In the genomic region with DNA sequence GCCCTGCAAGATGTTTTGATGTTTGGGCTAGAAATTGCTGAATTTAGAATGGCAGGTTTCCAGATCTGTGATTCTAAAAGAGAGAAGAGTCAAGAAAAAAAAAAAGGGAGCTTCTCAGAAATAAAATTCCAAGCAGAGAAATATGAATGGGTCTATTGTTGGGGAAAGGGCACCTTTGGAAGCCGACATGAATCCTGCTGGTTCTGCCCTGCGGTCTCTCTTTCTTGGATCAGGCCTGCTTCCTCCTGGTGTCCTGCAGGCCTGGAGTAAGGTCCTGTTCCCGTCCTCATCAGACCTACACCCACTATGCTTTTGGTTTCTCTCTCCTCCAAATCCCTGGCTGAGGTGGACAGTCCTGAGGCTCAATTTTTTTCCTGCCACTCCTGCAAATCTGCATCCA, we compare ENCODE assay signal across 14 cellular contexts.
A peak's percentile ranks its signal among the peaks of the same experiment; 100 is the strongest.
DNase-seq lines count a peak whose midpoint lies in the region; ATAC-seq and TF ChIP-seq lines count a peak whose summit lies in the region.
"Had no signal": no experiment of that assay in that cellular context is flagged by ENCODE, and none has a peak within 500 bp of the region (broad histone marks: within the 10 kb centered on the region; RNA-seq: fewer than 3 reads in every experiment).

No MANE protein-coding gene starts in this region.

- no peaks in the 10 kb centered on the region for H3K36me3 ChIP-seq in GM23338 (ENCODE audit: insufficient read depth)
- H3K36me3 ChIP-seq in right atrium auricular region, result no peaks in the 10 kb centered on the region

- H3K4me3 ChIP-seq in GM23338 (no peak overlapping the region), right atrium auricular region (no peak overlapping the region)

- H3K4me1 Mint-ChIP-seq in GM23338, result peaks cover 10% of the 10 kb centered on the region
- peaks cover 31% of the 10 kb centered on the region for H3K4me1 Mint-ChIP-seq in neural crest cell
- H3K4me1 Mint-ChIP-seq in type B pancreatic cell (ENCODE audit: unreplicated experiment), result no peaks in the 10 kb centered on the region

- no peaks in the 10 kb centered on the region for H3K79me2 ChIP-seq in GM23338 (replicated peaks; ENCODE audit: insufficient read depth)

- H3K4me2 ChIP-seq in GM23338, result no peak overlapping the region

- H3K27ac Mint-ChIP-seq in GM23338, result no peak overlapping the region
- peak overlapping the region; percentile 58 for H3K27ac Mint-ChIP-seq in neural crest cell (ENCODE audit: unreplicated experiment)
- peak overlapping the region; percentile 35 for H3K27ac Mint-ChIP-seq in type B pancreatic cell
- H3K27ac Mint-ChIP-seq: CD4-positive, alpha-beta memory T cell had no signal

- H3K4me3 Mint-ChIP-seq in GM23338, result no peak overlapping the region
- no peak overlapping the region for H3K4me3 Mint-ChIP-seq in neural crest cell
- H3K4me3 Mint-ChIP-seq in type B pancreatic cell, result no peak overlapping the region
- H3K4me3 Mint-ChIP-seq: CD4-positive, alpha-beta memory T cell had no signal

- peaks cover 3% of the 10 kb centered on the region; the same call in 1 of the 2 replicates for H3K4me1 ChIP-seq in GM23338 (ENCODE audit: insufficient read depth)
- H3K4me1 ChIP-seq in right atrium auricular region, result no peaks in the 10 kb centered on the region
- H3K4me1 ChIP-seq: Caco-2 had no signal

- DNase-seq in GM23338 (ENCODE audit: low spot score) (no peak), SK-MEL-5 (ENCODE audit: low read depth, low spot score) (peak; percentile 69), neural crest cell (ENCODE audit: low read depth, low spot score) (no peak), type B pancreatic cell (ENCODE audit: extremely low spot score, unreplicated experiment) (no peak), NCI-H446 treated with DMSO at 0.1 percent for 48 hours (lab: John Stamatoyannopoulos, UW) (no peak), right atrium auricular region (ENCODE audit: low spot score) (no peak), NK-92 (lab: John Stamatoyannopoulos, UW; ENCODE audit: unreplicated experiment) (no peak)
- DNase-seq: C1 segment of cervical spinal cord; Caco-2; CD4-positive, alpha-beta memory T cell; DMS153; DND-41; H7; HCEC 1CT had no signal

- no peaks in the 10 kb centered on the region for H3K9me3 ChIP-seq in right atrium auricular region
- H3K9me3 ChIP-seq: Caco-2 had no signal

- 0 out of 2 replicates have a peak overlapping the region, but pooled peaks have one; percentile 1 for H2AFZ ChIP-seq in GM23338

- H3K27me3 Mint-ChIP-seq in GM23338 (ENCODE audit: insufficient read depth, low read depth, poor library complexity), result peaks cover 4% of the 10 kb centered on the region
- H3K27me3 Mint-ChIP-seq in neural crest cell (ENCODE audit: low read depth), result no peaks in the 10 kb centered on the region
- no peaks in the 10 kb centered on the region for H3K27me3 Mint-ChIP-seq in type B pancreatic cell
- H3K27me3 Mint-ChIP-seq: CD4-positive, alpha-beta memory T cell had no signal

- 0 out of 2 replicates have a peak, but pooled peaks cover under 1% of the 10 kb centered on the region for H3K9me2 ChIP-seq in GM23338 (ENCODE audit: insufficient read depth)

- H3K27me3 ChIP-seq in GM23338 (ENCODE audit: insufficient read depth), result no peaks in the 10 kb centered on the region
- no peaks in the 10 kb centered on the region for H3K27me3 ChIP-seq in right atrium auricular region

- H3K27ac ChIP-seq in GM23338 (ENCODE audit: low read depth) (no peak overlapping the region), right atrium auricular region (no peak overlapping the region)

- no peak for TF ChIP-seq CTCF in GM23338 (conservative IDR thresholded peaks at IDR 0.05; ENCODE audit: low read depth in 2 of 2)
- no peak for TF ChIP-seq CTCF in neural crest cell (conservative IDR thresholded peaks at IDR 0.05)
- TF ChIP-seq CTCF in type B pancreatic cell (conservative IDR thresholded peaks at IDR 0.05), result no peak
- TF ChIP-seq CTCF in right atrium auricular region (IDR thresholded peaks at IDR 0.05), result no peak

- in situ Hi-C loops in SK-MEL-5 (cut with HindIII; ENCODE audit: low pct_unique_long_range_greater_than_20kb, low sequenced_read_pairs), result no loop called here

- no peaks in the 10 kb centered on the region for H4K20me1 ChIP-seq in GM23338 (replicated peaks; ENCODE audit: insufficient read depth)

- no peak for ATAC-seq in GM23338

- H3K36me3 Mint-ChIP-seq in GM23338 (ENCODE audit: low read depth) (no peaks in the 10 kb centered on the region), neural crest cell (ENCODE audit: low read depth) (no peaks in the 10 kb centered on the region), type B pancreatic cell (no peaks in the 10 kb centered on the region)
- H3K36me3 Mint-ChIP-seq: CD4-positive, alpha-beta memory T cell had no signal

- H3K9me3 Mint-ChIP-seq in GM23338 (no peaks in the 10 kb centered on the region), neural crest cell (no peaks in the 10 kb centered on the region), type B pancreatic cell (no peaks in the 10 kb centered on the region)
- H3K9me3 Mint-ChIP-seq: CD4-positive, alpha-beta memory T cell had no signal

- H3F3A ChIP-seq in GM23338 (replicated peaks; ENCODE audit: low read depth), result no peaks in the 10 kb centered on the region

TF ChIP-seq in GM23338, 12 proteins besides CTCF, POLR2A, EP300 and RAD21 (continues in another document):
- TF ChIP-seq CREB1 (CRISPR knock-in tag; IDR thresholded peaks at IDR 0.05; ENCODE audit: low read depth) (no peak), NANOG (IDR thresholded peaks at IDR 0.05; ENCODE audit: borderline replicate concordance) (no peak)
- TF ChIP-seq, protein P1, sequence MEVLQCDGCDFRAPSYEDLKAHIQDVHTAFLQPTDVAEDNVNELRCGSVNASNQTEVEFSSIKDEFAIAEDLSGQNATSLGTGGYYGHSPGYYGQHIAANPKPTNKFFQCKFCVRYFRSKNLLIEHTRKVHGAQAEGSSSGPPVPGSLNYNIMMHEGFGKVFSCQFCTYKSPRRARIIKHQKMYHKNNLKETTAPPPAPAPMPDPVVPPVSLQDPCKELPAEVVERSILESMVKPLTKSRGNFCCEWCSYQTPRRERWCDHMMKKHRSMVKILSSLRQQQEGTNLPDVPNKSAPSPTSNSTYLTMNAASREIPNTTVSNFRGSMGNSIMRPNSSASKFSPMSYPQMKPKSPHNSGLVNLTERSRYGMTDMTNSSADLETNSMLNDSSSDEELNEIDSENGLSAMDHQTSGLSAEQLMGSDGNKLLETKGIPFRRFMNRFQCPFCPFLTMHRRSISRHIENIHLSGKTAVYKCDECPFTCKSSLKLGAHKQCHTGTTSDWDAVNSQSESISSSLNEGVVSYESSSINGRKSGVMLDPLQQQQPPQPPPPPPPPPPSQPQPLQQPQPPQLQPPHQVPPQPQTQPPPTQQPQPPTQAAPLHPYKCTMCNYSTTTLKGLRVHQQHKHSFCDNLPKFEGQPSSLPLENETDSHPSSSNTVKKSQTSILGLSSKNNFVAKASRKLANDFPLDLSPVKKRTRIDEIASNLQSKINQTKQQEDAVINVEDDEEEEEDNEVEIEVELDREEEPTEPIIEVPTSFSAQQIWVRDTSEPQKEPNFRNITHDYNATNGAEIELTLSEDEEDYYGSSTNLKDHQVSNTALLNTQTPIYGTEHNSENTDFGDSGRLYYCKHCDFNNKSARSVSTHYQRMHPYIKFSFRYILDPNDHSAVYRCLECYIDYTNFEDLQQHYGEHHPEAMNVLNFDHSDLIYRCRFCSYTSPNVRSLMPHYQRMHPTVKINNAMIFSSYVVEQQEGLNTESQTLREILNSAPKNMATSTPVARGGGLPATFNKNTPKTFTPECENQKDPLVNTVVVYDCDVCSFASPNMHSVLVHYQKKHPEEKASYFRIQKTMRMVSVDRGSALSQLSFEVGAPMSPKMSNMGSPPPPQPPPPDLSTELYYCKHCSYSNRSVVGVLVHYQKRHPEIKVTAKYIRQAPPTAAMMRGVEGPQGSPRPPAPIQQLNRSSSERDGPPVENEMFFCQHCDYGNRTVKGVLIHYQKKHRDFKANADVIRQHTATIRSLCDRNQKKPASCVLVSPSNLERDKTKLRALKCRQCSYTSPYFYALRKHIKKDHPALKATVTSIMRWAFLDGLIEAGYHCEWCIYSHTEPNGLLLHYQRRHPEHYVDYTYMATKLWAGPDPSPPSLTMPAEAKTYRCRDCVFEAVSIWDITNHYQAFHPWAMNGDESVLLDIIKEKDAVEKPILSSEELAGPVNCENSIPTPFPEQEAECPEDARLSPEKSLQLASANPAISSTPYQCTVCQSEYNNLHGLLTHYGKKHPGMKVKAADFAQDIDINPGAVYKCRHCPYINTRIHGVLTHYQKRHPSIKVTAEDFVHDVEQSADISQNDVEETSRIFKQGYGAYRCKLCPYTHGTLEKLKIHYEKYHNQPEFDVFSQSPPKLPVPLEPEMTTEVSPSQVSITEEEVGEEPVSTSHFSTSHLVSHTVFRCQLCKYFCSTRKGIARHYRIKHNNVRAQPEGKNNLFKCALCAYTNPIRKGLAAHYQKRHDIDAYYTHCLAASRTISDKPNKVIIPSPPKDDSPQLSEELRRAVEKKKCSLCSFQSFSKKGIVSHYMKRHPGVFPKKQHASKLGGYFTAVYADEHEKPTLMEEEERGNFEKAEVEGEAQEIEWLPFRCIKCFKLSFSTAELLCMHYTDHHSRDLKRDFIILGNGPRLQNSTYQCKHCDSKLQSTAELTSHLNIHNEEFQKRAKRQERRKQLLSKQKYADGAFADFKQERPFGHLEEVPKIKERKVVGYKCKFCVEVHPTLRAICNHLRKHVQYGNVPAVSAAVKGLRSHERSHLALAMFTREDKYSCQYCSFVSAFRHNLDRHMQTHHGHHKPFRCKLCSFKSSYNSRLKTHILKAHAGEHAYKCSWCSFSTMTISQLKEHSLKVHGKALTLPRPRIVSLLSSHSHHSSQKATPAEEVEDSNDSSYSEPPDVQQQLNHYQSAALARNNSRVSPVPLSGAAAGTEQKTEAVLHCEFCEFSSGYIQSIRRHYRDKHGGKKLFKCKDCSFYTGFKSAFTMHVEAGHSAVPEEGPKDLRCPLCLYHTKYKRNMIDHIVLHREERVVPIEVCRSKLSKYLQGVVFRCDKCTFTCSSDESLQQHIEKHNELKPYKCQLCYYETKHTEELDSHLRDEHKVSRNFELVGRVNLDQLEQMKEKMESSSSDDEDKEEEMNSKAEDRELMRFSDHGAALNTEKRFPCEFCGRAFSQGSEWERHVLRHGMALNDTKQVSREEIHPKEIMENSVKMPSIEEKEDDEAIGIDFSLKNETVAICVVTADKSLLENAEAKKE (CRISPR knock-in tag; IDR thresholded peaks at IDR 0.05), result no peak
